ENCODE assay signal across 8 cellular contexts in genomic region chr7:134755422-134756022, GRCh38. TPM values are rescaled to one million over a fixed set of nuclear protein-coding genes. Genes with fewer than 3 reads are reported as not detected.
DNase-seq lines count a peak whose midpoint lies in the region; ATAC-seq and TF ChIP-seq lines count a peak whose summit lies in the region.

No MANE protein-coding gene starts in this region.

- H3K4me1 Mint-ChIP-seq in nephron progenitor cell, result peaks cover 3% of the 10 kb centered on the region

- ATAC-seq in gastrocnemius medialis (no peak), upper lobe of left lung (ENCODE audit: low FRiP score in 2 of 2) (no peak)

- H3K27ac ChIP-seq in gastrocnemius medialis, result no peak overlapping the region
- H3K27ac ChIP-seq in effector memory CD4-positive, alpha-beta T cell (ENCODE audit: insufficient read depth, low read length, poor library complexity, severe bottlenecking), result no peak overlapping the region
- H3K27ac ChIP-seq in upper lobe of left lung, result no peak overlapping the region

- H3K9me3 Mint-ChIP-seq in nephron progenitor cell, result no peaks in the 10 kb centered on the region

- H3K27me3 ChIP-seq in BJ (ENCODE audit: control insufficient read depth, insufficient read depth, low read length), result no peaks in the 10 kb centered on the region
- no peaks in the 10 kb centered on the region for H3K27me3 ChIP-seq in MG63
- no peaks in the 10 kb centered on the region for H3K27me3 ChIP-seq in gastrocnemius medialis
- H3K27me3 ChIP-seq in effector memory CD4-positive, alpha-beta T cell (replicated peaks; ENCODE audit: control insufficient read depth, insufficient read depth, low read length, poor library complexity, severe bottlenecking), result no peaks in the 10 kb centered on the region
- H3K27me3 ChIP-seq in upper lobe of left lung, result no peaks in the 10 kb centered on the region

- TF ChIP-seq CTCF in BJ (IDR thresholded peaks at IDR 0.05; ENCODE audit: insufficient read depth, low read depth, low read length) (peak; percentile 79), nephron progenitor cell (IDR thresholded peaks at IDR 0.05) (peak; percentile 57), gastrocnemius medialis (IDR thresholded peaks at IDR 0.05 in 4 of 5, conservative IDR thresholded peaks at IDR 0.05 in 1 of 5) (peak in 2 of 5 experiments; percentile 14 to 41), upper lobe of left lung (IDR thresholded peaks at IDR 0.05) (peak in 3 of 6 experiments; percentile 9 to 13 (median 12))

- no peaks in the 10 kb centered on the region for H3K36me3 ChIP-seq in BJ (ENCODE audit: control insufficient read depth, insufficient read depth, low read length)
- H3K36me3 ChIP-seq in MG63, result no peaks in the 10 kb centered on the region
- H3K36me3 ChIP-seq in gastrocnemius medialis, result no peaks in the 10 kb centered on the region
- H3K36me3 ChIP-seq in effector memory CD4-positive, alpha-beta T cell (ENCODE audit: control insufficient read depth, insufficient read depth, low read length), result no peaks in the 10 kb centered on the region
- no peaks in the 10 kb centered on the region for H3K36me3 ChIP-seq in upper lobe of left lung

- CTCF ChIA-PET in BJ (lab: Yijun Ruan, JAX), result interaction anchor here (0.6 to 4.5 kb wide), 19 partner anchors 9 to 355 kb away, joined by 3 to 50 read pairs (median 4); partner anchors contain the start of genes AGBL3 and CALD1

- H3K4me3 Mint-ChIP-seq in nephron progenitor cell, result no peak overlapping the region

- no peaks in the 10 kb centered on the region for H3K36me3 Mint-ChIP-seq in nephron progenitor cell (ENCODE audit: low read depth)

- TF ChIP-seq EP300 in upper lobe of left lung (IDR thresholded peaks at IDR 0.05), result no peak

- H3K9me3 ChIP-seq in MG63 (no peaks in the 10 kb centered on the region), gastrocnemius medialis (no peaks in the 10 kb centered on the region), upper lobe of left lung (no peaks in the 10 kb centered on the region)
- no peaks in the 10 kb centered on the region for H3K9me3 ChIP-seq in effector memory CD4-positive, alpha-beta T cell (ENCODE audit: control insufficient read depth, low read length)

- intact Hi-C loops in gastrocnemius medialis (cut with DNase I; ENCODE audit: low total_unique reads), result loop anchor here (10.0 kb wide), 2 partner anchors 121 to 189 kb away; no protein-coding TSS in a partner anchor

- H3K27me3 Mint-ChIP-seq in nephron progenitor cell (ENCODE audit: low read depth, poor library complexity), result no peaks in the 10 kb centered on the region

- in situ Hi-C loops in gastrocnemius medialis (cut with MboI; ENCODE audit: low sequenced_read_pairs in 4 of 4), result no loop called here

- DNase-seq in BJ (ENCODE audit: low read depth) (no peak), MG63 (peak; percentile 11), astrocyte of the hippocampus (ENCODE audit: low read depth, low spot score) (peak; percentile 65), nephron progenitor cell (peak; percentile 41), gastrocnemius medialis (no peak), SIG-M5 treated with dmso at 0.1 percent for 504 hours (lab: John Stamatoyannopoulos, UW; ENCODE audit: unreplicated experiment) (no peak), upper lobe of left lung (no peak)
- DNase-seq in effector memory CD4-positive, alpha-beta T cell, result no peak

- WGBS in upper lobe of left lung, 2 donors, result 46 to 59% methylated on average over 1 of the region's 1 CpG

- no peak overlapping the region for H3K4me3 ChIP-seq in BJ (ENCODE audit: low read depth, low read length)
- no peak overlapping the region for H3K4me3 ChIP-seq in MG63
- H3K4me3 ChIP-seq in gastrocnemius medialis, result no peak overlapping the region
- H3K4me3 ChIP-seq in effector memory CD4-positive, alpha-beta T cell (ENCODE audit: insufficient read depth, low read depth, low read length, poor library complexity, severe bottlenecking), result no peak overlapping the region
- H3K4me3 ChIP-seq in upper lobe of left lung, result no peak overlapping the region

- POLR2A ChIA-PET in BJ (lab: Charles Lee), result interaction anchor here (0.6 kb wide), 1 partner anchor 66 kb away, joined by 3 read pairs; no protein-coding TSS in a partner anchor

- H3K4me1 ChIP-seq in gastrocnemius medialis, result no peaks in the 10 kb centered on the region
- H3K4me1 ChIP-seq in effector memory CD4-positive, alpha-beta T cell (ENCODE audit: control insufficient read depth, insufficient read depth, low read length, poor library complexity, severe bottlenecking), result no peaks in the 10 kb centered on the region
- no peaks in the 10 kb centered on the region for H3K4me1 ChIP-seq in upper lobe of left lung

- TF ChIP-seq POLR2A in gastrocnemius medialis (IDR thresholded peaks at IDR 0.05) (no peak), upper lobe of left lung (IDR thresholded peaks at IDR 0.05) (no peak)

- H3K27ac Mint-ChIP-seq in nephron progenitor cell, result no peak overlapping the region

RNA-seq across cellular contexts. Expression of gene CALD1, which starts 23.9 kb away (rescaled TPM):
- 1,629 and 1,746 TPM in 2 replicates for polyA plus RNA-seq in BJ (2011; rRNA removed)
- 495 and 504 TPM in 2 replicates for polyA minus RNA-seq in BJ (2011; rRNA and poly(A)+ RNA removed)
- total RNA-seq in MG63 (2014; rRNA removed; shearing (Covaris generic); ENCODE audit: low replicate concordance), result 53.1 and 68.3 TPM in 2 replicates
- 10 to 100 TPM; 25.9 to 43.2 (median 32.3) TPM for total RNA-seq in gastrocnemius medialis
- total RNA-seq in upper lobe of left lung, result 100 to 1,000 TPM in 5 of 6 donors, 10 to 100 TPM in 1; 98.6 to 156 (median 124) TPM

Comparison
In these comparisons a context has a peak if more than half of its experiments do, and no peak if none do; other contexts are left out.
1. DNase-seq: peak in MG63 (single experiment), astrocyte of the hippocampus (single experiment) and nephron progenitor cell (single experiment); none in BJ (single experiment), gastrocnemius medialis (0 of 2), SIG-M5 treated with dmso at 0.1 percent for 504 hours (single experiment), effector memory CD4-positive, alpha-beta T cell (0 of 3) and upper lobe of left lung (0 of 2).